In genomic region chr21:33380483-33380998, GRCh38 we compare ENCODE assay signal across 1 cellular context.
TF ChIP-seq lines count a peak whose summit lies in the region.

No MANE protein-coding gene starts in this region.

TF ChIP-seq in K562, 482 proteins besides CTCF, POLR2A, EP300 and RAD21 (continued from another document and continues in another):
- TF ChIP-seq E2F1 (CRISPR knock-in tag; IDR thresholded peaks at IDR 0.05) (no peak), MBD2 (IDR thresholded peaks at IDR 0.05; ENCODE audit: borderline replicate concordance, low read depth) (no peak; the same call in 1 of the 2 replicates), ZBTB5 (IDR thresholded peaks at IDR 0.05) (no peak), BMI1 (IDR thresholded peaks at IDR 0.05; ENCODE audit: low read length) (no peak), THAP12 (CRISPR knock-in tag; IDR thresholded peaks at IDR 0.05) (no peak), NCOR1 (IDR thresholded peaks at IDR 0.05) (no peak), FOSL1 (tag; conservative IDR thresholded peaks at IDR 0.05) (peak; percentile 97), TEAD1 (CRISPR knock-in tag; IDR thresholded peaks at IDR 0.05) (no peak), SETDB1 (IDR thresholded peaks at IDR 0.05; ENCODE audit: low read length) (no peak), POLR2AphosphoS2 (IDR thresholded peaks at IDR 0.05; ENCODE audit: low read length) (no peak), DEAF1 (CRISPR knock-in tag; IDR thresholded peaks at IDR 0.05) (no peak), RBFOX2 (IDR thresholded peaks at IDR 0.05; ENCODE audit: low read depth, low read length) (0 out of 2 replicates have a peak, but pooled peaks have one; percentile 22), TOE1 (IDR thresholded peaks at IDR 0.05; ENCODE audit: borderline replicate concordance) (no peak), TOE1 (CRISPR knock-in tag; IDR thresholded peaks at IDR 0.05; ENCODE audit: borderline replicate concordance, low read depth) (no peak), ESRRA (IDR thresholded peaks at IDR 0.05; ENCODE audit: borderline replicate concordance, low read depth) (no peak), ZNF398 (CRISPR knock-in tag; IDR thresholded peaks at IDR 0.05) (no peak), POLR3G (IDR thresholded peaks at IDR 0.05; ENCODE audit: extremely low read depth, insufficient read length, insufficient replicate concordance) (no peak), BRF2 (IDR thresholded peaks at IDR 0.05; ENCODE audit: borderline replicate concordance, insufficient read depth, insufficient read length) (no peak), PHF20 (IDR thresholded peaks at IDR 0.05; ENCODE audit: partially characterized antibody) (no peak), HNRNPK (IDR thresholded peaks at IDR 0.05; ENCODE audit: low read depth, low read length, poor library complexity, severe bottlenecking) (no peak), HINFP (tag; conservative IDR thresholded peaks at IDR 0.05; ENCODE audit: low read depth) (no peak), ZNF395 (CRISPR knock-in tag; IDR thresholded peaks at IDR 0.05) (peak; percentile 81), TFAP4 (CRISPR knock-in tag; IDR thresholded peaks at IDR 0.05; ENCODE audit: borderline replicate concordance) (peak; percentile 35; the same call in 1 of the 2 replicates), MCM5 (IDR thresholded peaks at IDR 0.05; ENCODE audit: low read depth) (no peak), ATF1 (CRISPR knock-in tag; IDR thresholded peaks at IDR 0.05) (no peak), ATF1 (tag; IDR thresholded peaks at IDR 0.05) (no peak), ZNF79 (CRISPR knock-in tag; IDR thresholded peaks at IDR 0.05; ENCODE audit: low read depth) (no peak), ZNF609 (CRISPR knock-in tag; IDR thresholded peaks at IDR 0.05; ENCODE audit: borderline replicate concordance) (no peak), KLF16 (IDR thresholded peaks at IDR 0.05) (no peak), MTF1 (CRISPR knock-in tag; IDR thresholded peaks at IDR 0.05; ENCODE audit: borderline replicate concordance) (no peak), ZNF253 (CRISPR knock-in tag; conservative IDR thresholded peaks at IDR 0.05) (no peak), MCM2 (IDR thresholded peaks at IDR 0.05; ENCODE audit: low read depth) (no peak), SAFB (IDR thresholded peaks at IDR 0.05; ENCODE audit: borderline replicate concordance, low read depth, low read length) (no peak), MNT (conservative IDR thresholded peaks at IDR 0.05) (0 out of 4 replicates have a peak, but pooled peaks of 1 of the 2 experiments have one; percentile 24), HCFC1 (IDR thresholded peaks at IDR 0.05; ENCODE audit: low read depth, low read length) (no peak), TRIM24 (IDR thresholded peaks at IDR 0.05) (no peak), ATF4 (CRISPR knock-in tag; IDR thresholded peaks at IDR 0.05) (no peak)
